18 cellular contexts compared by ENCODE assay signal in genomic region chr13:65595881-65596280, GRCh38.
"Had no signal": no experiment of that assay in that cellular context is flagged by ENCODE, and none has a peak within 500 bp of the region (broad histone marks: within the 10 kb centered on the region; RNA-seq: fewer than 3 reads in every experiment).

No MANE protein-coding gene starts in this region.

- H3K36me3 Mint-ChIP-seq: activated CD8-positive, alpha-beta memory T cell treated with anti-CD3 and anti-CD28 coated beads, Interleukin-2, amount 10 ng/mL, durations not matched to agents 7 days and 5 days; type B pancreatic cell had no signal

- DNase-seq: activated CD4-positive, alpha-beta T cell treated with anti-CD3 and anti-CD28 coated beads, Interleukin-2, amount 50 U/mL, for 48 hours; activated CD4-positive, CD25-positive, alpha-beta regulatory T cell treated with anti-CD3 and anti-CD28 coated beads, Interleukin-2, amount 50 U/mL, for 72 hours; activated CD8-positive, alpha-beta memory T cell treated with anti-CD3 and anti-CD28 coated beads, Interleukin-2, amount 10 ng/mL, durations not matched to agents 7 days and 5 days; activated naive CD4-positive, alpha-beta T cell treated with anti-CD3 and anti-CD28 coated beads for 36 hours; activated naive CD8-positive, alpha-beta T cell treated with anti-CD3 and anti-CD28 coated beads, Interleukin-2, amount 50 U/mL, for 24 hours; activated T-cell treated with anti-CD3 and anti-CD28 coated beads, Interleukin-2, amount 50 U/mL, for 1 hour; caudate nucleus; colonic mucosa; gastrocnemius medialis; heart left ventricle; left colon; lower lobe of right lung; midbrain; right lobe of liver; stimulated activated naive CD8-positive, alpha-beta T cell treated with anti-CD3 and anti-CD28 coated beads, Interleukin-15, amount 100 ng/mL, for 72 hours had no signal

- H3K4me1 Mint-ChIP-seq: activated CD8-positive, alpha-beta memory T cell treated with anti-CD3 and anti-CD28 coated beads, Interleukin-2, amount 10 ng/mL, durations not matched to agents 7 days and 5 days; activated naive CD8-positive, alpha-beta T cell treated with anti-CD3 and anti-CD28 coated beads, Interleukin-2, amount 50 U/mL, for 24 hours; stimulated activated naive CD8-positive, alpha-beta T cell treated with anti-CD3 and anti-CD28 coated beads, Interleukin-15, amount 100 ng/mL, for 72 hours had no signal

- H3K27ac ChIP-seq: colonic mucosa, gastrocnemius medialis, heart left ventricle, lower lobe of right lung, prostate gland, right lobe of liver had no signal

- H3K36me3 ChIP-seq: colonic mucosa, gastrocnemius medialis, heart left ventricle, lower lobe of right lung, prostate gland, right lobe of liver had no signal

- H3K9me3 ChIP-seq: colonic mucosa, gastrocnemius medialis, lower lobe of right lung, prostate gland, right lobe of liver had no signal

- H3K4me1 ChIP-seq: colonic mucosa, gastrocnemius medialis, lower lobe of right lung, prostate gland, right lobe of liver had no signal

- H3K27ac Mint-ChIP-seq: activated CD8-positive, alpha-beta memory T cell treated with anti-CD3 and anti-CD28 coated beads, Interleukin-2, amount 10 ng/mL, durations not matched to agents 7 days and 5 days; activated naive CD4-positive, alpha-beta T cell treated with anti-CD3 and anti-CD28 coated beads for 36 hours; activated naive CD8-positive, alpha-beta T cell treated with anti-CD3 and anti-CD28 coated beads, Interleukin-2, amount 50 U/mL, for 24 hours; activated T-helper 2 cell treated with anti-CD3 and anti-CD28 coated beads, Interferon-gamma antibody, Interleukin-2, Interleukin-4, amounts not matched to agents 10 μg/mL and 5 μg/mL and 100 μg/mL, durations not matched to agents 14 hours and 24 hours and 36 hours; stimulated activated naive CD8-positive, alpha-beta T cell treated with anti-CD3 and anti-CD28 coated beads, Interleukin-15, amount 100 ng/mL, for 72 hours; type B pancreatic cell had no signal

- H3K4me3 ChIP-seq: colonic mucosa, gastrocnemius medialis, heart left ventricle, lower lobe of right lung, prostate gland, right lobe of liver had no signal

- H3K9me3 Mint-ChIP-seq: stimulated activated naive CD8-positive, alpha-beta T cell treated with anti-CD3 and anti-CD28 coated beads, Interleukin-15, amount 100 ng/mL, for 72 hours; type B pancreatic cell had no signal

- H3K4me3 Mint-ChIP-seq: activated CD8-positive, alpha-beta memory T cell treated with anti-CD3 and anti-CD28 coated beads, Interleukin-2, amount 10 ng/mL, durations not matched to agents 7 days and 5 days; activated naive CD4-positive, alpha-beta T cell treated with anti-CD3 and anti-CD28 coated beads for 36 hours; activated naive CD8-positive, alpha-beta T cell treated with anti-CD3 and anti-CD28 coated beads, Interleukin-2, amount 50 U/mL, for 24 hours; stimulated activated naive CD8-positive, alpha-beta T cell treated with anti-CD3 and anti-CD28 coated beads, Interleukin-15, amount 100 ng/mL, for 72 hours; type B pancreatic cell had no signal

- ATAC-seq: activated CD8-positive, alpha-beta memory T cell treated with anti-CD3 and anti-CD28 coated beads, Interleukin-2, amount 10 ng/mL, durations not matched to agents 7 days and 5 days; activated naive CD8-positive, alpha-beta T cell treated with anti-CD3 and anti-CD28 coated beads, Interleukin-2, amount 50 U/mL, for 24 hours; gastrocnemius medialis; heart left ventricle; left colon; lower lobe of right lung; right lobe of liver; stimulated activated naive CD8-positive, alpha-beta T cell treated with anti-CD3 and anti-CD28 coated beads, Interleukin-15, amount 100 ng/mL, for 72 hours had no signal

- H3K27me3 Mint-ChIP-seq: activated CD8-positive, alpha-beta memory T cell treated with anti-CD3 and anti-CD28 coated beads, Interleukin-2, amount 10 ng/mL, durations not matched to agents 7 days and 5 days; activated naive CD8-positive, alpha-beta T cell treated with anti-CD3 and anti-CD28 coated beads, Interleukin-2, amount 50 U/mL, for 24 hours; stimulated activated naive CD8-positive, alpha-beta T cell treated with anti-CD3 and anti-CD28 coated beads, Interleukin-15, amount 100 ng/mL, for 72 hours; type B pancreatic cell had no signal

- H3K27me3 ChIP-seq: colonic mucosa, gastrocnemius medialis, heart left ventricle, right lobe of liver had no signal
